In the genomic region with DNA sequence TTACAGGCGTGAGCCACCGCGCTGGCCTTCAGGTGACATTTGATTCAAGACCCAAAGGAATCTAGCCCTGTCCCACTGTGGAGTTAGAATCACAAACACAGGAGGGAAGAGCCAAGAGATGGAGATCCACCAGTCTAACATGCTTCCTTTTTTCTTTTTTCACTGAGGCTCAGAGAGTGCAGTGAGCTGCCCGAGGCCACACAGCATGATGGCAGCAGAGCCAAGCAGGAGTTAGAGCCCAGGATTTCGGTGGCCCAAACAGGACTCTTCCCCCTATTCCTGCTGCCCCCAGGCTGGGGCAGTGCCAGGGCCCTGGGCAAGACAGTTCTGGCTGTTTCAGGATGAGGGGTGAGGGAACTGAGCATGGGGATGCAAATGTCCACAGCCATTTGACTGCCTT, we compare ENCODE assay signal across 2 cellular contexts.
TF ChIP-seq lines count a peak whose summit lies in the region.

No MANE protein-coding gene starts in this region.

TF ChIP-seq in HepG2, 621 proteins besides CTCF, POLR2A, EP300 and RAD21 (continues in another document):
- TF ChIP-seq ZMYM3 (CRISPR knock-in tag; IDR thresholded peaks at IDR 0.05) = peak; percentile 68; the same call in 1 of the 2 replicates
- TF ChIP-seq, protein P1, sequence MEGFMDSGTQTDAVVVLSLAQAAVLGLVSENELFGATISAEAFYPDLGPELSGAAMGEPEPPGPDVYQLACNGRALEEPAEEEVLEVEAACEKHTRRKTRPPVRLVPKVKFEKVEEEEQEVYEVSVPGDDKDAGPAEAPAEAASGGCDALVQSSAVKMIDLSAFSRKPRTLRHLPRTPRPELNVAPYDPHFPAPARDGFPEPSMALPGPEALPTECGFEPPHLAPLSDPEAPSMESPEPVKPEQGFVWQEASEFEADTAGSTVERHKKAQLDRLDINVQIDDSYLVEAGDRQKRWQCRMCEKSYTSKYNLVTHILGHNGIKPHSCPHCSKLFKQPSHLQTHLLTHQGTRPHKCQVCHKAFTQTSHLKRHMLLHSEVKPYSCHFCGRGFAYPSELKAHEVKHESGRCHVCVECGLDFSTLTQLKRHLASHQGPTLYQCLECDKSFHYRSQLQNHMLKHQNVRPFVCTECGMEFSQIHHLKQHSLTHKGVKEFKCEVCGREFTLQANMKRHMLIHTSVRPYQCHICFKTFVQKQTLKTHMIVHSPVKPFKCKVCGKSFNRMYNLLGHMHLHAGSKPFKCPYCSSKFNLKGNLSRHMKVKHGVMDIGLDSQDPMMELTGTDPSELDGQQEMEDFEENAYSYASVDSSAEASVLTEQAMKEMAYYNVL (CRISPR knock-in tag; IDR thresholded peaks at IDR 0.05; ENCODE audit: borderline replicate concordance) = no peak
- no peak for TF ChIP-seq HOXD1 (CRISPR knock-in tag; IDR thresholded peaks at IDR 0.05)
- TF ChIP-seq, protein P2, sequence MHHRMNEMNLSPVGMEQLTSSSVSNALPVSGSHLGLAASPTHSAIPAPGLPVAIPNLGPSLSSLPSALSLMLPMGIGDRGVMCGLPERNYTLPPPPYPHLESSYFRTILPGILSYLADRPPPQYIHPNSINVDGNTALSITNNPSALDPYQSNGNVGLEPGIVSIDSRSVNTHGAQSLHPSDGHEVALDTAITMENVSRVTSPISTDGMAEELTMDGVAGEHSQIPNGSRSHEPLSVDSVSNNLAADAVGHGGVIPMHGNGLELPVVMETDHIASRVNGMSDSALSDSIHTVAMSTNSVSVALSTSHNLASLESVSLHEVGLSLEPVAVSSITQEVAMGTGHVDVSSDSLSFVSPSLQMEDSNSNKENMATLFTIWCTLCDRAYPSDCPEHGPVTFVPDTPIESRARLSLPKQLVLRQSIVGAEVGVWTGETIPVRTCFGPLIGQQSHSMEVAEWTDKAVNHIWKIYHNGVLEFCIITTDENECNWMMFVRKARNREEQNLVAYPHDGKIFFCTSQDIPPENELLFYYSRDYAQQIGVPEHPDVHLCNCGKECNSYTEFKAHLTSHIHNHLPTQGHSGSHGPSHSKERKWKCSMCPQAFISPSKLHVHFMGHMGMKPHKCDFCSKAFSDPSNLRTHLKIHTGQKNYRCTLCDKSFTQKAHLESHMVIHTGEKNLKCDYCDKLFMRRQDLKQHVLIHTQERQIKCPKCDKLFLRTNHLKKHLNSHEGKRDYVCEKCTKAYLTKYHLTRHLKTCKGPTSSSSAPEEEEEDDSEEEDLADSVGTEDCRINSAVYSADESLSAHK (CRISPR knock-in tag; IDR thresholded peaks at IDR 0.05; ENCODE audit: borderline replicate concordance) = no peak
- TF ChIP-seq ZNF207 (IDR thresholded peaks at IDR 0.05; ENCODE audit: borderline replicate concordance) = no peak
- TF ChIP-seq, protein P3, sequence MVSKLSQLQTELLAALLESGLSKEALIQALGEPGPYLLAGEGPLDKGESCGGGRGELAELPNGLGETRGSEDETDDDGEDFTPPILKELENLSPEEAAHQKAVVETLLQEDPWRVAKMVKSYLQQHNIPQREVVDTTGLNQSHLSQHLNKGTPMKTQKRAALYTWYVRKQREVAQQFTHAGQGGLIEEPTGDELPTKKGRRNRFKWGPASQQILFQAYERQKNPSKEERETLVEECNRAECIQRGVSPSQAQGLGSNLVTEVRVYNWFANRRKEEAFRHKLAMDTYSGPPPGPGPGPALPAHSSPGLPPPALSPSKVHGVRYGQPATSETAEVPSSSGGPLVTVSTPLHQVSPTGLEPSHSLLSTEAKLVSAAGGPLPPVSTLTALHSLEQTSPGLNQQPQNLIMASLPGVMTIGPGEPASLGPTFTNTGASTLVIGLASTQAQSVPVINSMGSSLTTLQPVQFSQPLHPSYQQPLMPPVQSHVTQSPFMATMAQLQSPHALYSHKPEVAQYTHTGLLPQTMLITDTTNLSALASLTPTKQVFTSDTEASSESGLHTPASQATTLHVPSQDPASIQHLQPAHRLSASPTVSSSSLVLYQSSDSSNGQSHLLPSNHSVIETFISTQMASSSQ (IDR thresholded peaks at IDR 0.05; ENCODE audit: low read depth) = no peak
- TF ChIP-seq, protein P3 (CRISPR knock-in tag; IDR thresholded peaks at IDR 0.05; ENCODE audit: borderline replicate concordance) = no peak
- no peak for TF ChIP-seq HMG20B (CRISPR knock-in tag; conservative IDR thresholded peaks at IDR 0.05)
- no peak for TF ChIP-seq NCOA5 (CRISPR knock-in tag; IDR thresholded peaks at IDR 0.05)
- TF ChIP-seq, protein P4, sequence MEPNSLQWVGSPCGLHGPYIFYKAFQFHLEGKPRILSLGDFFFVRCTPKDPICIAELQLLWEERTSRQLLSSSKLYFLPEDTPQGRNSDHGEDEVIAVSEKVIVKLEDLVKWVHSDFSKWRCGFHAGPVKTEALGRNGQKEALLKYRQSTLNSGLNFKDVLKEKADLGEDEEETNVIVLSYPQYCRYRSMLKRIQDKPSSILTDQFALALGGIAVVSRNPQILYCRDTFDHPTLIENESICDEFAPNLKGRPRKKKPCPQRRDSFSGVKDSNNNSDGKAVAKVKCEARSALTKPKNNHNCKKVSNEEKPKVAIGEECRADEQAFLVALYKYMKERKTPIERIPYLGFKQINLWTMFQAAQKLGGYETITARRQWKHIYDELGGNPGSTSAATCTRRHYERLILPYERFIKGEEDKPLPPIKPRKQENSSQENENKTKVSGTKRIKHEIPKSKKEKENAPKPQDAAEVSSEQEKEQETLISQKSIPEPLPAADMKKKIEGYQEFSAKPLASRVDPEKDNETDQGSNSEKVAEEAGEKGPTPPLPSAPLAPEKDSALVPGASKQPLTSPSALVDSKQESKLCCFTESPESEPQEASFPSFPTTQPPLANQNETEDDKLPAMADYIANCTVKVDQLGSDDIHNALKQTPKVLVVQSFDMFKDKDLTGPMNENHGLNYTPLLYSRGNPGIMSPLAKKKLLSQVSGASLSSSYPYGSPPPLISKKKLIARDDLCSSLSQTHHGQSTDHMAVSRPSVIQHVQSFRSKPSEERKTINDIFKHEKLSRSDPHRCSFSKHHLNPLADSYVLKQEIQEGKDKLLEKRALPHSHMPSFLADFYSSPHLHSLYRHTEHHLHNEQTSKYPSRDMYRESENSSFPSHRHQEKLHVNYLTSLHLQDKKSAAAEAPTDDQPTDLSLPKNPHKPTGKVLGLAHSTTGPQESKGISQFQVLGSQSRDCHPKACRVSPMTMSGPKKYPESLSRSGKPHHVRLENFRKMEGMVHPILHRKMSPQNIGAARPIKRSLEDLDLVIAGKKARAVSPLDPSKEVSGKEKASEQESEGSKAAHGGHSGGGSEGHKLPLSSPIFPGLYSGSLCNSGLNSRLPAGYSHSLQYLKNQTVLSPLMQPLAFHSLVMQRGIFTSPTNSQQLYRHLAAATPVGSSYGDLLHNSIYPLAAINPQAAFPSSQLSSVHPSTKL (CRISPR knock-in tag; IDR thresholded peaks at IDR 0.05) = no peak
- TF ChIP-seq KDM6A (CRISPR knock-in tag; IDR thresholded peaks at IDR 0.05; ENCODE audit: low read depth) = no peak

TF ChIP-seq in K562, 482 proteins besides CTCF, POLR2A, EP300 and RAD21:
- TF ChIP-seq C11orf30 (IDR thresholded peaks at IDR 0.05; ENCODE audit: low read depth) (no peak), NFATC3 (IDR thresholded peaks at IDR 0.05) (no peak), MEF2D (tag; conservative IDR thresholded peaks at IDR 0.05; ENCODE audit: low read depth) (no peak), RBM25 (IDR thresholded peaks at IDR 0.05; ENCODE audit: low read depth, low read length, severe bottlenecking) (peak; percentile 61), ZNF778 (CRISPR knock-in tag; IDR thresholded peaks at IDR 0.05) (no peak), ZFP36 (IDR thresholded peaks at IDR 0.05; ENCODE audit: low read depth, low read length, partially characterized antibody) (peak; percentile 89), ADNP (tag; IDR thresholded peaks at IDR 0.05) (peak; percentile 81), DACH1 (IDR thresholded peaks at IDR 0.05; ENCODE audit: partially characterized antibody) (no peak), KDM1A (IDR thresholded peaks at IDR 0.05) (peak; percentile 65 to 69), ZNF507 (tag; conservative IDR thresholded peaks at IDR 0.05) (no peak), SREBF1 (IDR thresholded peaks at IDR 0.05; ENCODE audit: borderline replicate concordance, low read depth, low read length) (no peak), GABPA (tag; conservative IDR thresholded peaks at IDR 0.05; ENCODE audit: low read depth) (no peak), BCOR (IDR thresholded peaks at IDR 0.05) (peak; percentile 93), SIN3A (IDR thresholded peaks at IDR 0.05; ENCODE audit: borderline replicate concordance in 2 of 2, control insufficient read depth in 1 of 2, low read depth in 2 of 2, low read length in 2 of 2) (no peak), SMAD2 (IDR thresholded peaks at IDR 0.05; ENCODE audit: low read depth, low read length) (no peak), HDAC2 (IDR thresholded peaks at IDR 0.05) (peak; percentile 82), SMARCA5 (IDR thresholded peaks at IDR 0.05) (0 out of 2 replicates have a peak, but pooled peaks have one; percentile 40), ZSCAN32 (CRISPR knock-in tag; IDR thresholded peaks at IDR 0.05) (no peak), BRD9 (IDR thresholded peaks at IDR 0.05; ENCODE audit: low read depth, partially characterized antibody) (peak; percentile 49), FOXA3 (CRISPR knock-in tag; conservative IDR thresholded peaks at IDR 0.05 in 1 of 2, IDR thresholded peaks at IDR 0.05 in 1 of 2) (no peak)
- TF ChIP-seq, protein P5, sequence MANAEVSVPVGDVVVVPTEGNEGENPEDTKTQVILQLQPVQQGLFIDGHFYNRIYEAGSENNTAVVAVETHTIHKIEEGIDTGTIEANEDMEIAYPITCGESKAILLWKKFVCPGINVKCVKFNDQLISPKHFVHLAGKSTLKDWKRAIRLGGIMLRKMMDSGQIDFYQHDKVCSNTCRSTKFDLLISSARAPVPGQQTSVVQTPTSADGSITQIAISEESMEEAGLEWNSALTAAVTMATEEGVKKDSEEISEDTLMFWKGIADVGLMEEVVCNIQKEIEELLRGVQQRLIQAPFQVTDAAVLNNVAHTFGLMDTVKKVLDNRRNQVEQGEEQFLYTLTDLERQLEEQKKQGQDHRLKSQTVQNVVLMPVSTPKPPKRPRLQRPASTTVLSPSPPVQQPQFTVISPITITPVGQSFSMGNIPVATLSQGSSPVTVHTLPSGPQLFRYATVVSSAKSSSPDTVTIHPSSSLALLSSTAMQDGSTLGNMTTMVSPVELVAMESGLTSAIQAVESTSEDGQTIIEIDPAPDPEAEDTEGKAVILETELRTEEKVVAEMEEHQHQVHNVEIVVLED (CRISPR knock-in tag; IDR thresholded peaks at IDR 0.05) = no peak
- TF ChIP-seq, protein P6, sequence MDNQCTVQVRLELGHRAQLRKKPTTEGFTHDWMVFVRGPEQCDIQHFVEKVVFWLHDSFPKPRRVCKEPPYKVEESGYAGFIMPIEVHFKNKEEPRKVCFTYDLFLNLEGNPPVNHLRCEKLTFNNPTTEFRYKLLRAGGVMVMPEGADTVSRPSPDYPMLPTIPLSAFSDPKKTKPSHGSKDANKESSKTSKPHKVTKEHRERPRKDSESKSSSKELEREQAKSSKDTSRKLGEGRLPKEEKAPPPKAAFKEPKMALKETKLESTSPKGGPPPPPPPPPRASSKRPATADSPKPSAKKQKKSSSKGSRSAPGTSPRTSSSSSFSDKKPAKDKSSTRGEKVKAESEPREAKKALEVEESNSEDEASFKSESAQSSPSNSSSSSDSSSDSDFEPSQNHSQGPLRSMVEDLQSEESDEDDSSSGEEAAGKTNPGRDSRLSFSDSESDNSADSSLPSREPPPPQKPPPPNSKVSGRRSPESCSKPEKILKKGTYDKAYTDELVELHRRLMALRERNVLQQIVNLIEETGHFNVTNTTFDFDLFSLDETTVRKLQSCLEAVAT (IDR thresholded peaks at IDR 0.05) = no peak
- TF ChIP-seq, protein P7, sequence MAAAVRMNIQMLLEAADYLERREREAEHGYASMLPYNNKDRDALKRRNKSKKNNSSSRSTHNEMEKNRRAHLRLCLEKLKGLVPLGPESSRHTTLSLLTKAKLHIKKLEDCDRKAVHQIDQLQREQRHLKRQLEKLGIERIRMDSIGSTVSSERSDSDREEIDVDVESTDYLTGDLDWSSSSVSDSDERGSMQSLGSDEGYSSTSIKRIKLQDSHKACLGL (CRISPR knock-in tag; IDR thresholded peaks at IDR 0.05; ENCODE audit: borderline replicate concordance, poor library complexity, severe bottlenecking) = no peak
- TF ChIP-seq, protein P8, sequence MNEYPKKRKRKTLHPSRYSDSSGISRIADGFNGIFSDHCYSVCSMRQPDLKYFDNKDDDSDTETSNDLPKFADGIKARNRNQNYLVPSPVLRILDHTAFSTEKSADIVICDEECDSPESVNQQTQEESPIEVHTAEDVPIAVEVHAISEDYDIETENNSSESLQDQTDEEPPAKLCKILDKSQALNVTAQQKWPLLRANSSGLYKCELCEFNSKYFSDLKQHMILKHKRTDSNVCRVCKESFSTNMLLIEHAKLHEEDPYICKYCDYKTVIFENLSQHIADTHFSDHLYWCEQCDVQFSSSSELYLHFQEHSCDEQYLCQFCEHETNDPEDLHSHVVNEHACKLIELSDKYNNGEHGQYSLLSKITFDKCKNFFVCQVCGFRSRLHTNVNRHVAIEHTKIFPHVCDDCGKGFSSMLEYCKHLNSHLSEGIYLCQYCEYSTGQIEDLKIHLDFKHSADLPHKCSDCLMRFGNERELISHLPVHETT (CRISPR knock-in tag; conservative IDR thresholded peaks at IDR 0.05 in 1 of 2, IDR thresholded peaks at IDR 0.05 in 1 of 2) = no peak
- TF ChIP-seq, protein P9, sequence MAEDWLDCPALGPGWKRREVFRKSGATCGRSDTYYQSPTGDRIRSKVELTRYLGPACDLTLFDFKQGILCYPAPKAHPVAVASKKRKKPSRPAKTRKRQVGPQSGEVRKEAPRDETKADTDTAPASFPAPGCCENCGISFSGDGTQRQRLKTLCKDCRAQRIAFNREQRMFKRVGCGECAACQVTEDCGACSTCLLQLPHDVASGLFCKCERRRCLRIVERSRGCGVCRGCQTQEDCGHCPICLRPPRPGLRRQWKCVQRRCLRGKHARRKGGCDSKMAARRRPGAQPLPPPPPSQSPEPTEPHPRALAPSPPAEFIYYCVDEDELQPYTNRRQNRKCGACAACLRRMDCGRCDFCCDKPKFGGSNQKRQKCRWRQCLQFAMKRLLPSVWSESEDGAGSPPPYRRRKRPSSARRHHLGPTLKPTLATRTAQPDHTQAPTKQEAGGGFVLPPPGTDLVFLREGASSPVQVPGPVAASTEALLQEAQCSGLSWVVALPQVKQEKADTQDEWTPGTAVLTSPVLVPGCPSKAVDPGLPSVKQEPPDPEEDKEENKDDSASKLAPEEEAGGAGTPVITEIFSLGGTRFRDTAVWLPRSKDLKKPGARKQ (CRISPR knock-in tag; IDR thresholded peaks at IDR 0.05) = no peak
- TF ChIP-seq, protein P10, sequence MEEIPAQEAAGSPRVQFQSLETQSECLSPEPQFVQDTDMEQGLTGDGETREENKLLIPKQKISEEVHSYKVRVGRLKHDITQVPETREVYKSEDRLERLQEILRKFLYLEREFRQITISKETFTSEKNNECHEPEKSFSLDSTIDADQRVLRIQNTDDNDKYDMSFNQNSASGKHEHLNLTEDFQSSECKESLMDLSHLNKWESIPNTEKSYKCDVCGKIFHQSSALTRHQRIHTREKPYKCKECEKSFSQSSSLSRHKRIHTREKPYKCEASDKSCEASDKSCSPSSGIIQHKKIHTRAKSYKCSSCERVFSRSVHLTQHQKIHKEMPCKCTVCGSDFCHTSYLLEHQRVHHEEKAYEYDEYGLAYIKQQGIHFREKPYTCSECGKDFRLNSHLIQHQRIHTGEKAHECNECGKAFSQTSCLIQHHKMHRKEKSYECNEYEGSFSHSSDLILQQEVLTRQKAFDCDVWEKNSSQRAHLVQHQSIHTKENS (CRISPR knock-in tag; IDR thresholded peaks at IDR 0.05) = no peak
TF ChIP-seq in K562: peak in this region for 8.
